Comparison of ENCODE assay signal across 1 cellular context in the genomic region with DNA sequence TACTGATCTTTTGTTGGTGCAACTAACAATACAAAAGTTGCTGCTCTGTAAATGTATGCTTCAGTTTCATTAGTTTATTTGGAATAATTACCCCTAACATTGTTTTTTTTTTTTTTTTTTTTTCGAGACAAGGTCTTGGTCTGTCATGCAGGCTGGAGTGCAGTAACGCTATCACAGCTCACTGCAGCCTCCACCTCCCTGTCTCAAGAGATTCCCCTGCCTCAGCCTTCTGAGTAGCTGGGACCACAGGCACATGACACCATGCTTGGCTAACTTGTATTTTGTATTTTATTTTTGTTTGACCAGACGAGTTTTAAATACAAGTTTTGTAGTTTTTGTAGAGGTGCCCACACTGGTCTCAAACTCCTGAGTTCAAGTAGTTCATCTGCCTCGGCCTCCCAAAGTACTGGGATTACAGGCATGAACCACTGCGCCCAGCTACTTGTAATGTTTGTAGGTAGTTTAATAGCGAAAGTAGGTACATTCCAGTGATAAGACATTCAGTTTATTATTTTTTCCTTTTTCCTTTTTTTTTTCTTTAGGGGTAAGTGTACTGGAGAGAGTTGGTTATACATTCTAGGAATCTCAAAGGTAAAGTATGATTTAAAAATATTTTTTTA.
TF ChIP-seq lines count a peak whose summit lies in the region.

No MANE protein-coding gene starts in this region.

TF ChIP-seq in K562, 482 proteins besides CTCF, POLR2A, EP300 and RAD21:
- TF ChIP-seq ZNF551 (CRISPR knock-in tag; IDR thresholded peaks at IDR 0.05) (no peak), HCFC1 (IDR thresholded peaks at IDR 0.05; ENCODE audit: low read depth, low read length) (no peak), KDM4B (IDR thresholded peaks at IDR 0.05; ENCODE audit: borderline replicate concordance in 2 of 2, low read depth in 1 of 2) (no peak), KLF13 (tag; IDR thresholded peaks at IDR 0.05; ENCODE audit: borderline replicate concordance, low read depth) (no peak), NCOA2 (IDR thresholded peaks at IDR 0.05; ENCODE audit: partially characterized antibody in 2 of 2) (no peak), CBFA2T2 (conservative IDR thresholded peaks at IDR 0.05) (no peak), DACH1 (IDR thresholded peaks at IDR 0.05; ENCODE audit: partially characterized antibody) (no peak)
- TF ChIP-seq, protein P1, sequence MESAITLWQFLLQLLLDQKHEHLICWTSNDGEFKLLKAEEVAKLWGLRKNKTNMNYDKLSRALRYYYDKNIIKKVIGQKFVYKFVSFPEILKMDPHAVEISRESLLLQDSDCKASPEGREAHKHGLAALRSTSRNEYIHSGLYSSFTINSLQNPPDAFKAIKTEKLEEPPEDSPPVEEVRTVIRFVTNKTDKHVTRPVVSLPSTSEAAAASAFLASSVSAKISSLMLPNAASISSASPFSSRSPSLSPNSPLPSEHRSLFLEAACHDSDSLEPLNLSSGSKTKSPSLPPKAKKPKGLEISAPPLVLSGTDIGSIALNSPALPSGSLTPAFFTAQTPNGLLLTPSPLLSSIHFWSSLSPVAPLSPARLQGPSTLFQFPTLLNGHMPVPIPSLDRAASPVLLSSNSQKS (CRISPR knock-in tag; IDR thresholded peaks at IDR 0.05): no peak
